24 cellular contexts compared by ENCODE assay signal in the genomic region with DNA sequence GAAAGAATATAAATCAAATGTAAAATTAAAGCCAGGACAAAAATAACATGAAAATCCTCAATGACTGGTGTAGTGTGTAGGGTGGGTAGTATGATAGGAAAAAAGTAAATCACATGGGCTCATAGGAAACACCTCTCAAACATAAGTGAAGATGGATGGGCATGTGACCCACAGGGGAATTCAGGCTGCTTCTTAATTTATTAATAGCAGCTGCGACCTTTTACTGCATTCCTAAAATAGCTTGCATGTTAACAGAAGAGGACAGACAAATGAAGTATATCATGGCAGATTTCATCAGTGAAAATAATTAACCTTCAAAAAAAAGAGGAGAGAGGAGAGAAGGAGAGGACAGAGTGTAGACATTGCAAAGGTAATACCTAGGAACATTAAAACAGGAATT.
A peak's percentile ranks its signal among the peaks of the same experiment; 100 is the strongest.
DNase-seq lines count a peak whose midpoint lies in the region; ATAC-seq and TF ChIP-seq lines count a peak whose summit lies in the region.
"Had no signal": no experiment of that assay in that cellular context is flagged by ENCODE, and none has a peak within 500 bp of the region (broad histone marks: within the 10 kb centered on the region; RNA-seq: fewer than 3 reads in every experiment).

No MANE protein-coding gene starts in this region.

- CTCF ChIA-PET in naive thymus-derived CD4-positive, alpha-beta T cell (lab: Charles Lee), result no interaction called here

- POLR2A ChIA-PET in naive thymus-derived CD4-positive, alpha-beta T cell (lab: Charles Lee), result no interaction called here

- DNase-seq in Right ventricle myocardium inferior (ENCODE audit: missing footprints), result no peak
- no peak for DNase-seq in cardiac septum (ENCODE audit: low spot score)
- peak; percentile 29 for DNase-seq in MM.1S
- DNase-seq in left ventricle myocardium superior, result no peak
- no peak for DNase-seq in activated T-helper 1 cell treated with anti-CD3 and anti-CD28 coated beads, Interleukin-12 subunit alpha, Interleukin-12 subunit beta, Interleukin-2, Interleukin-4 antibody, amounts not matched to agents 30 ng/mL and 10 ng/mL and 1 ng/mL, durations not matched to agents 14 hours and 24 hours and 36 hours (ENCODE audit: low spot score)
- no peak for DNase-seq in OCI-M2 (lab: John Stamatoyannopoulos, UW; ENCODE audit: unreplicated experiment)
- DNase-seq in naive thymus-derived CD4-positive, alpha-beta T cell, result no peak
- no peak for DNase-seq in stimulated activated naive CD8-positive, alpha-beta T cell treated with anti-CD3 and anti-CD28 coated beads, Interleukin-15, Interleukin-2, amounts not matched to agents 100 U/mL and 50 U/mL, for 24 hours
- DNase-seq: activated CD4-positive, alpha-beta T cell treated with anti-CD3 and anti-CD28 coated beads, Interleukin-2, amount 50 U/mL, for 1 hour; activated CD8-positive, alpha-beta memory T cell treated with anti-CD3 and anti-CD28 coated beads, Interleukin-2, amount 50 U/mL, for 48 hours; activated gamma-delta T cell treated with Interleukin-2 at 50 U/mL for 16 hours; amniotic stem cell; effector memory CD4-positive, alpha-beta T cell; esophagus squamous epithelium; head of caudate nucleus; HFFc6; NCI-H146; psoas muscle; stimulated activated CD4-positive, alpha-beta T cell treated with anti-CD3 and anti-CD28 coated beads, Interleukin-12 subunit alpha, Interleukin-12 subunit beta, amount 100 ng/mL, for 4 hours; T-helper 1 cell; tibial artery had no signal

- H3K36me3 Mint-ChIP-seq in activated T-helper 1 cell treated with anti-CD3 and anti-CD28 coated beads, Interleukin-12 subunit alpha, Interleukin-12 subunit beta, Interleukin-2, Interleukin-4 antibody, amounts not matched to agents 30 ng/mL and 10 ng/mL and 1 ng/mL, durations not matched to agents 14 hours and 24 hours and 36 hours (ENCODE audit: low read depth), result no peaks in the 10 kb centered on the region
- no peaks in the 10 kb centered on the region for H3K36me3 Mint-ChIP-seq in naive thymus-derived CD4-positive, alpha-beta T cell
- H3K36me3 Mint-ChIP-seq: CD14-positive monocyte had no signal

- H3K9me3 ChIP-seq in MM.1S (replicated peaks; ENCODE audit: insufficient read depth, low read length), result no peaks in the 10 kb centered on the region
- H3K9me3 ChIP-seq in naive thymus-derived CD4-positive, alpha-beta T cell (ENCODE audit: control insufficient read depth in 2 of 3, low read length in 3 of 3), result no peaks in the 10 kb centered on the region
- H3K9me3 ChIP-seq: A549, esophagus squamous epithelium, psoas muscle, tibial artery had no signal

- H3F3A ChIP-seq in MM.1S (ENCODE audit: insufficient read depth, low read length), result no peaks in the 10 kb centered on the region

- H3K4me3 ChIP-seq in MM.1S (ENCODE audit: low read length), result no peak overlapping the region
- no peak overlapping the region for H3K4me3 ChIP-seq in naive thymus-derived CD4-positive, alpha-beta T cell (ENCODE audit: low read length)
- H3K4me3 ChIP-seq: A549, esophagus squamous epithelium, psoas muscle, tibial artery had no signal

- H3K4me2 ChIP-seq in MM.1S (ENCODE audit: low read depth, low read length), result 0 out of 2 replicates have a peak overlapping the region, but pooled peaks have one; percentile 5
- H3K4me2 ChIP-seq: A549 had no signal

- H3K27ac ChIP-seq in MM.1S (ENCODE audit: low read length), result no peak overlapping the region
- H3K27ac ChIP-seq in naive thymus-derived CD4-positive, alpha-beta T cell (ENCODE audit: low read depth, low read length), result no peak overlapping the region
- H3K27ac ChIP-seq: A549, esophagus squamous epithelium, psoas muscle, tibial artery had no signal

- no peaks in the 10 kb centered on the region for H3K9me3 Mint-ChIP-seq in activated T-helper 1 cell treated with anti-CD3 and anti-CD28 coated beads, Interleukin-12 subunit alpha, Interleukin-12 subunit beta, Interleukin-2, Interleukin-4 antibody, amounts not matched to agents 30 ng/mL and 10 ng/mL and 1 ng/mL, durations not matched to agents 14 hours and 24 hours and 36 hours
- no peaks in the 10 kb centered on the region for H3K9me3 Mint-ChIP-seq in naive thymus-derived CD4-positive, alpha-beta T cell
- H3K9me3 Mint-ChIP-seq: neural crest cell had no signal

- peak; percentile 29 for ATAC-seq in Right ventricle myocardium inferior
- ATAC-seq in left ventricle myocardium superior, result peak; percentile 40
- ATAC-seq in naive thymus-derived CD4-positive, alpha-beta T cell, result no peak
- no peak for ATAC-seq in stimulated activated naive CD8-positive, alpha-beta T cell treated with anti-CD3 and anti-CD28 coated beads, Interleukin-15, Interleukin-2, amounts not matched to agents 100 U/mL and 50 U/mL, for 24 hours
- ATAC-seq: A549, psoas muscle had no signal

- H3K4me1 Mint-ChIP-seq in activated T-helper 1 cell treated with anti-CD3 and anti-CD28 coated beads, Interleukin-12 subunit alpha, Interleukin-12 subunit beta, Interleukin-2, Interleukin-4 antibody, amounts not matched to agents 30 ng/mL and 10 ng/mL and 1 ng/mL, durations not matched to agents 14 hours and 24 hours and 36 hours (ENCODE audit: low read depth), result no peaks in the 10 kb centered on the region
- peaks cover 0 to 12% (median 4%) of the 10 kb centered on the region in 7 donors for H3K4me1 Mint-ChIP-seq in naive thymus-derived CD4-positive, alpha-beta T cell
- H3K4me1 Mint-ChIP-seq: CD14-positive monocyte had no signal

- intact Hi-C loops in Right ventricle myocardium inferior (cut with DNase I), result loop anchor here (10.0 kb wide), 1 partner anchor 134 kb away; a partner anchor contains a TSS
- intact Hi-C loops in cardiac septum (cut with DNase I), result no loop called here
- intact Hi-C loops in left ventricle myocardium superior (cut with micrococcal nuclease), result no loop called here
- intact Hi-C loops in activated T-helper 1 cell treated with anti-CD3 and anti-CD28 coated beads, Interleukin-12 subunit alpha, Interleukin-12 subunit beta, Interleukin-2, Interleukin-4 antibody, amounts not matched to agents 30 ng/mL and 10 ng/mL and 1 ng/mL, durations not matched to agents 14 hours and 24 hours and 36 hours (cut with micrococcal nuclease), result no loop called here
- intact Hi-C loops in naive thymus-derived CD4-positive, alpha-beta T cell (cut with micrococcal nuclease), result no loop called here

- no peaks in the 10 kb centered on the region for H3K36me3 ChIP-seq in MM.1S (replicated peaks; ENCODE audit: insufficient read depth, low read length)
- H3K36me3 ChIP-seq in naive thymus-derived CD4-positive, alpha-beta T cell (ENCODE audit: control insufficient read depth in 2 of 3, insufficient read depth in 3 of 3, low read length in 3 of 3), result no peaks in the 10 kb centered on the region
- H3K36me3 ChIP-seq: esophagus squamous epithelium, tibial artery had no signal

- H3K27me3 ChIP-seq in MM.1S (replicated peaks; ENCODE audit: insufficient read depth, low read length), result no peaks in the 10 kb centered on the region
- H3K27me3 ChIP-seq in naive thymus-derived CD4-positive, alpha-beta T cell (ENCODE audit: control insufficient read depth in 2 of 2, insufficient read depth in 2 of 2, low read length in 2 of 2), result no peaks in the 10 kb centered on the region
- H3K27me3 ChIP-seq: esophagus squamous epithelium, tibial artery had no signal

- peaks cover 13% of the 10 kb centered on the region for H3K4me1 ChIP-seq in MM.1S (ENCODE audit: low read length)
- no peaks in the 10 kb centered on the region for H3K4me1 ChIP-seq in naive thymus-derived CD4-positive, alpha-beta T cell (ENCODE audit: control insufficient read depth in 2 of 2, insufficient read depth in 2 of 2, low read length in 2 of 2)
- H3K4me1 ChIP-seq: A549, psoas muscle had no signal

- H3K27ac Mint-ChIP-seq in activated T-helper 1 cell treated with anti-CD3 and anti-CD28 coated beads, Interleukin-12 subunit alpha, Interleukin-12 subunit beta, Interleukin-2, Interleukin-4 antibody, amounts not matched to agents 30 ng/mL and 10 ng/mL and 1 ng/mL, durations not matched to agents 14 hours and 24 hours and 36 hours, result no peak overlapping the region
- H3K27ac Mint-ChIP-seq in naive thymus-derived CD4-positive, alpha-beta T cell, result peak overlapping the region in 1 of 9 donors; percentile 1
- H3K27ac Mint-ChIP-seq: CD14-positive monocyte, HFFc6 had no signal

- no peak overlapping the region for H3K4me3 Mint-ChIP-seq in activated T-helper 1 cell treated with anti-CD3 and anti-CD28 coated beads, Interleukin-12 subunit alpha, Interleukin-12 subunit beta, Interleukin-2, Interleukin-4 antibody, amounts not matched to agents 30 ng/mL and 10 ng/mL and 1 ng/mL, durations not matched to agents 14 hours and 24 hours and 36 hours
- H3K4me3 Mint-ChIP-seq in naive thymus-derived CD4-positive, alpha-beta T cell, result no peak overlapping the region
- H3K4me3 Mint-ChIP-seq: CD14-positive monocyte, HFFc6, neural crest cell had no signal

- peaks cover 2% of the 10 kb centered on the region for H3K27me3 Mint-ChIP-seq in activated T-helper 1 cell treated with anti-CD3 and anti-CD28 coated beads, Interleukin-12 subunit alpha, Interleukin-12 subunit beta, Interleukin-2, Interleukin-4 antibody, amounts not matched to agents 30 ng/mL and 10 ng/mL and 1 ng/mL, durations not matched to agents 14 hours and 24 hours and 36 hours (ENCODE audit: insufficient read depth)
- H3K27me3 Mint-ChIP-seq in naive thymus-derived CD4-positive, alpha-beta T cell, result peaks cover 0 to 7% (median 0%) of the 10 kb centered on the region in 5 donors

- no peak for TF ChIP-seq CTCF in MM.1S (IDR thresholded peaks at IDR 0.05; ENCODE audit: low read length)

- no peaks in the 10 kb centered on the region for H4K20me1 ChIP-seq in MM.1S (ENCODE audit: insufficient read depth, low read length)

- no peak overlapping the region for H3K9ac ChIP-seq in MM.1S (ENCODE audit: low read length)

- H3K9me2 ChIP-seq in MM.1S (replicated peaks; ENCODE audit: insufficient read depth, low read length), result no peaks in the 10 kb centered on the region

- no peaks in the 10 kb centered on the region for H3K79me2 ChIP-seq in MM.1S (ENCODE audit: low read length)

- no peak overlapping the region for H2AFZ ChIP-seq in MM.1S (ENCODE audit: low read length)

Comparison
In these comparisons a context has a peak if more than half of its experiments do, and no peak if none do; other contexts are left out.
1. ATAC-seq: peak in Right ventricle myocardium inferior (single experiment) and left ventricle myocardium superior (single experiment); none in naive thymus-derived CD4-positive, alpha-beta T cell (single experiment) and stimulated activated naive CD8-positive, alpha-beta T cell treated with anti-CD3 and anti-CD28 coated beads, Interleukin-15, Interleukin-2, amounts not matched to agents 100 U/mL and 50 U/mL, for 24 hours (single experiment).